ENCODE assay signal across 1 cellular context in the genomic region with DNA sequence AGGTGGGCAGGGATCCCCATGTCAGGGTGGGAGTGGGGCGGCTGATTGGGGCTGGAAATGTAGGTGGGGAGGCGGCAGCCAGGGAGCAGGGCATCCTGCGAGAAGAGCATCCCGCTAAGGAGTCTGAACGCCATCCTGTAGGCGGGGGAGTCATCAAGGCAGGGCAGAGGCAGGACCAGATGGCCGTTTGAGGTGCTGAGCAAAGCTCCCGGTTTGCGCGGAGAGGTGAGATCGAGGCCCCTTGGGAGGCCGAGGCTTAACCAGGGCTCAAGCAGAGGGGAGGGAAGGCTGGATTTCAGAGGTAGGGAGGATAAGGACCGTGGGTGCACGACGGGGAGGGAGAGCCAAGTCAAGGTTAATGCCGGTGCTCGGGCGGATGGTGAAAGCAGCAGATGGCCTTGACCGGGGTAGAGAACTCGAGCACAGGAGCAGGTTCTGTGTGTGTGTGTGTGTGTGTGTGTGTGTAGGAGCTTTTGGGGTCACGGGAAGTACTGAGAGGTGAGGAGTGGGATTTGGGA.
A peak's percentile ranks its signal among the peaks of the same experiment; 100 is the strongest.
TF ChIP-seq lines count a peak whose summit lies in the region.

No MANE protein-coding gene starts in this region.

TF ChIP-seq in HepG2, 621 proteins besides CTCF, POLR2A, EP300 and RAD21 (continued from another document and continues in another):
- TF ChIP-seq HNF4A (CRISPR knock-in tag; IDR thresholded peaks at IDR 0.05) (peak; percentile 20; the same call in 1 of the 2 replicates), ZNF264 (CRISPR knock-in tag; IDR thresholded peaks at IDR 0.05) (no peak), ZNF180 (CRISPR knock-in tag; IDR thresholded peaks at IDR 0.05; ENCODE audit: borderline replicate concordance, low read depth) (no peak), TBX2 (CRISPR knock-in tag; IDR thresholded peaks at IDR 0.05; ENCODE audit: borderline replicate concordance) (0 out of 2 replicates have a peak, but pooled peaks have one; percentile 11), ZNF331 (CRISPR knock-in tag; IDR thresholded peaks at IDR 0.05) (no peak), SP1 (IDR thresholded peaks at IDR 0.05) (no peak), SP1 (CRISPR knock-in tag; IDR thresholded peaks at IDR 0.05) (no peak), NPAS2 (CRISPR knock-in tag; IDR thresholded peaks at IDR 0.05; ENCODE audit: borderline replicate concordance) (no peak), REPIN1 (CRISPR knock-in tag; IDR thresholded peaks at IDR 0.05; ENCODE audit: borderline replicate concordance, low read depth) (peak; percentile 23; the same call in 1 of the 2 replicates), GTF3A (CRISPR knock-in tag; conservative IDR thresholded peaks at IDR 0.05) (no peak), ZNF232 (CRISPR knock-in tag; IDR thresholded peaks at IDR 0.05; ENCODE audit: borderline replicate concordance) (no peak), ZNF205 (CRISPR knock-in tag; IDR thresholded peaks at IDR 0.05) (no peak), ZFP37 (CRISPR knock-in tag; IDR thresholded peaks at IDR 0.05; ENCODE audit: borderline replicate concordance) (no peak), FOXP1 (IDR thresholded peaks at IDR 0.05) (0 out of 2 replicates have a peak, but pooled peaks have one; percentile 42), FOXP1 (CRISPR knock-in tag; IDR thresholded peaks at IDR 0.05) (no peak), SRSF1 (optimal IDR thresholded peaks at IDR 0.05; ENCODE audit: low read depth, low read length) (peak; percentile 34), ZNF335 (CRISPR knock-in tag; IDR thresholded peaks at IDR 0.05) (no peak), BHLHE40 (IDR thresholded peaks at IDR 0.05; ENCODE audit: low read length) (no peak), PHF5A (CRISPR knock-in tag; IDR thresholded peaks at IDR 0.05; ENCODE audit: low read depth, unreplicated experiment) (no peak), ZBTB42 (CRISPR knock-in tag; IDR thresholded peaks at IDR 0.05) (no peak), ZBTB38 (CRISPR knock-in tag; IDR thresholded peaks at IDR 0.05) (peak; percentile 12; the same call in 1 of the 2 replicates), GLI4 (CRISPR knock-in tag; IDR thresholded peaks at IDR 0.05; ENCODE audit: borderline replicate concordance) (no peak)
- TF ChIP-seq, protein P1, sequence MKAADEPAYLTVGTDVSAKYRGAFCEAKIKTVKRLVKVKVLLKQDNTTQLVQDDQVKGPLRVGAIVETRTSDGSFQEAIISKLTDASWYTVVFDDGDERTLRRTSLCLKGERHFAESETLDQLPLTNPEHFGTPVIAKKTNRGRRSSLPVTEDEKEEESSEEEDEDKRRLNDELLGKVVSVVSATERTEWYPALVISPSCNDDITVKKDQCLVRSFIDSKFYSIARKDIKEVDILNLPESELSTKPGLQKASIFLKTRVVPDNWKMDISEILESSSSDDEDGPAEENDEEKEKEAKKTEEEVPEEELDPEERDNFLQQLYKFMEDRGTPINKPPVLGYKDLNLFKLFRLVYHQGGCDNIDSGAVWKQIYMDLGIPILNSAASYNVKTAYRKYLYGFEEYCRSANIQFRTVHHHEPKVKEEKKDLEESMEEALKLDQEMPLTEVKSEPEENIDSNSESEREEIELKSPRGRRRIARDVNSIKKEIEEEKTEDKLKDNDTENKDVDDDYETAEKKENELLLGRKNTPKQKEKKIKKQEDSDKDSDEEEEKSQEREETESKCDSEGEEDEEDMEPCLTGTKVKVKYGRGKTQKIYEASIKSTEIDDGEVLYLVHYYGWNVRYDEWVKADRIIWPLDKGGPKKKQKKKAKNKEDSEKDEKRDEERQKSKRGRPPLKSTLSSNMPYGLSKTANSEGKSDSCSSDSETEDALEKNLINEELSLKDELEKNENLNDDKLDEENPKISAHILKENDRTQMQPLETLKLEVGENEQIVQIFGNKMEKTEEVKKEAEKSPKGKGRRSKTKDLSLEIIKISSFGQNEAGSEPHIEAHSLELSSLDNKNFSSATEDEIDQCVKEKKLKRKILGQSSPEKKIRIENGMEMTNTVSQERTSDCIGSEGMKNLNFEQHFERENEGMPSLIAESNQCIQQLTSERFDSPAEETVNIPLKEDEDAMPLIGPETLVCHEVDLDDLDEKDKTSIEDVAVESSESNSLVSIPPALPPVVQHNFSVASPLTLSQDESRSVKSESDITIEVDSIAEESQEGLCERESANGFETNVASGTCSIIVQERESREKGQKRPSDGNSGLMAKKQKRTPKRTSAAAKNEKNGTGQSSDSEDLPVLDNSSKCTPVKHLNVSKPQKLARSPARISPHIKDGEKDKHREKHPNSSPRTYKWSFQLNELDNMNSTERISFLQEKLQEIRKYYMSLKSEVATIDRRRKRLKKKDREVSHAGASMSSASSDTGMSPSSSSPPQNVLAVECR (CRISPR knock-in tag; IDR thresholded peaks at IDR 0.05; ENCODE audit: borderline replicate concordance): no peak
- TF ChIP-seq, protein P2, sequence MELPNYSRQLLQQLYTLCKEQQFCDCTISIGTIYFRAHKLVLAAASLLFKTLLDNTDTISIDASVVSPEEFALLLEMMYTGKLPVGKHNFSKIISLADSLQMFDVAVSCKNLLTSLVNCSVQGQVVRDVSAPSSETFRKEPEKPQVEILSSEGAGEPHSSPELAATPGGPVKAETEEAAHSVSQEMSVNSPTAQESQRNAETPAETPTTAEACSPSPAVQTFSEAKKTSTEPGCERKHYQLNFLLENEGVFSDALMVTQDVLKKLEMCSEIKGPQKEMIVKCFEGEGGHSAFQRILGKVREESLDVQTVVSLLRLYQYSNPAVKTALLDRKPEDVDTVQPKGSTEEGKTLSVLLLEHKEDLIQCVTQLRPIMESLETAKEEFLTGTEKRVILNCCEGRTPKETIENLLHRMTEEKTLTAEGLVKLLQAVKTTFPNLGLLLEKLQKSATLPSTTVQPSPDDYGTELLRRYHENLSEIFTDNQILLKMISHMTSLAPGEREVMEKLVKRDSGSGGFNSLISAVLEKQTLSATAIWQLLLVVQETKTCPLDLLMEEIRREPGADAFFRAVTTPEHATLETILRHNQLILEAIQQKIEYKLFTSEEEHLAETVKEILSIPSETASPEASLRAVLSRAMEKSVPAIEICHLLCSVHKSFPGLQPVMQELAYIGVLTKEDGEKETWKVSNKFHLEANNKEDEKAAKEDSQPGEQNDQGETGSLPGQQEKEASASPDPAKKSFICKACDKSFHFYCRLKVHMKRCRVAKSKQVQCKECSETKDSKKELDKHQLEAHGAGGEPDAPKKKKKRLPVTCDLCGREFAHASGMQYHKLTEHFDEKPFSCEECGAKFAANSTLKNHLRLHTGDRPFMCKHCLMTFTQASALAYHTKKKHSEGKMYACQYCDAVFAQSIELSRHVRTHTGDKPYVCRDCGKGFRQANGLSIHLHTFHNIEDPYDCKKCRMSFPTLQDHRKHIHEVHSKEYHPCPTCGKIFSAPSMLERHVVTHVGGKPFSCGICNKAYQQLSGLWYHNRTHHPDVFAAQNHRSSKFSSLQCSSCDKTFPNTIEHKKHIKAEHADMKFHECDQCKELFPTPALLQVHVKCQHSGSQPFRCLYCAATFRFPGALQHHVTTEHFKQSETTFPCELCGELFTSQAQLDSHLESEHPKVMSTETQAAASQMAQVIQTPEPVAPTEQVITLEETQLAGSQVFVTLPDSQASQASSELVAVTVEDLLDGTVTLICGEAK (IDR thresholded peaks at IDR 0.05): 0 out of 2 replicates have a peak, but pooled peaks have one; percentile 14
- TF ChIP-seq, protein P2 (CRISPR knock-in tag; IDR thresholded peaks at IDR 0.05): no peak; the same call in 1 of the 2 replicates
- TF ChIP-seq, protein P3, sequence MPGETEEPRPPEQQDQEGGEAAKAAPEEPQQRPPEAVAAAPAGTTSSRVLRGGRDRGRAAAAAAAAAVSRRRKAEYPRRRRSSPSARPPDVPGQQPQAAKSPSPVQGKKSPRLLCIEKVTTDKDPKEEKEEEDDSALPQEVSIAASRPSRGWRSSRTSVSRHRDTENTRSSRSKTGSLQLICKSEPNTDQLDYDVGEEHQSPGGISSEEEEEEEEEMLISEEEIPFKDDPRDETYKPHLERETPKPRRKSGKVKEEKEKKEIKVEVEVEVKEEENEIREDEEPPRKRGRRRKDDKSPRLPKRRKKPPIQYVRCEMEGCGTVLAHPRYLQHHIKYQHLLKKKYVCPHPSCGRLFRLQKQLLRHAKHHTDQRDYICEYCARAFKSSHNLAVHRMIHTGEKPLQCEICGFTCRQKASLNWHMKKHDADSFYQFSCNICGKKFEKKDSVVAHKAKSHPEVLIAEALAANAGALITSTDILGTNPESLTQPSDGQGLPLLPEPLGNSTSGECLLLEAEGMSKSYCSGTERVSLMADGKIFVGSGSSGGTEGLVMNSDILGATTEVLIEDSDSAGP (CRISPR knock-in tag; IDR thresholded peaks at IDR 0.05; ENCODE audit: borderline replicate concordance): peak; percentile 67; the same call in 1 of the 2 replicates
- TF ChIP-seq, protein P4, sequence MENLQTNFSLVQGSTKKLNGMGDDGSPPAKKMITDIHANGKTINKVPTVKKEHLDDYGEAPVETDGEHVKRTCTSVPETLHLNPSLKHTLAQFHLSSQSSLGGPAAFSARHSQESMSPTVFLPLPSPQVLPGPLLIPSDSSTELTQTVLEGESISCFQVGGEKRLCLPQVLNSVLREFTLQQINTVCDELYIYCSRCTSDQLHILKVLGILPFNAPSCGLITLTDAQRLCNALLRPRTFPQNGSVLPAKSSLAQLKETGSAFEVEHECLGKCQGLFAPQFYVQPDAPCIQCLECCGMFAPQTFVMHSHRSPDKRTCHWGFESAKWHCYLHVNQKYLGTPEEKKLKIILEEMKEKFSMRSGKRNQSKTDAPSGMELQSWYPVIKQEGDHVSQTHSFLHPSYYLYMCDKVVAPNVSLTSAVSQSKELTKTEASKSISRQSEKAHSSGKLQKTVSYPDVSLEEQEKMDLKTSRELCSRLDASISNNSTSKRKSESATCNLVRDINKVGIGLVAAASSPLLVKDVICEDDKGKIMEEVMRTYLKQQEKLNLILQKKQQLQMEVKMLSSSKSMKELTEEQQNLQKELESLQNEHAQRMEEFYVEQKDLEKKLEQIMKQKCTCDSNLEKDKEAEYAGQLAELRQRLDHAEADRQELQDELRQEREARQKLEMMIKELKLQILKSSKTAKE (CRISPR knock-in tag; IDR thresholded peaks at IDR 0.05; ENCODE audit: borderline replicate concordance): peak; percentile 65; the same call in 1 of the 2 replicates
- TF ChIP-seq, protein P5, sequence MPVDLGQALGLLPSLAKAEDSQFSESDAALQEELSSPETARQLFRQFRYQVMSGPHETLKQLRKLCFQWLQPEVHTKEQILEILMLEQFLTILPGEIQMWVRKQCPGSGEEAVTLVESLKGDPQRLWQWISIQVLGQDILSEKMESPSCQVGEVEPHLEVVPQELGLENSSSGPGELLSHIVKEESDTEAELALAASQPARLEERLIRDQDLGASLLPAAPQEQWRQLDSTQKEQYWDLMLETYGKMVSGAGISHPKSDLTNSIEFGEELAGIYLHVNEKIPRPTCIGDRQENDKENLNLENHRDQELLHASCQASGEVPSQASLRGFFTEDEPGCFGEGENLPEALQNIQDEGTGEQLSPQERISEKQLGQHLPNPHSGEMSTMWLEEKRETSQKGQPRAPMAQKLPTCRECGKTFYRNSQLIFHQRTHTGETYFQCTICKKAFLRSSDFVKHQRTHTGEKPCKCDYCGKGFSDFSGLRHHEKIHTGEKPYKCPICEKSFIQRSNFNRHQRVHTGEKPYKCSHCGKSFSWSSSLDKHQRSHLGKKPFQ (CRISPR knock-in tag; IDR thresholded peaks at IDR 0.05; ENCODE audit: insufficient replicate concordance): peak; percentile 84
- TF ChIP-seq, protein P6, sequence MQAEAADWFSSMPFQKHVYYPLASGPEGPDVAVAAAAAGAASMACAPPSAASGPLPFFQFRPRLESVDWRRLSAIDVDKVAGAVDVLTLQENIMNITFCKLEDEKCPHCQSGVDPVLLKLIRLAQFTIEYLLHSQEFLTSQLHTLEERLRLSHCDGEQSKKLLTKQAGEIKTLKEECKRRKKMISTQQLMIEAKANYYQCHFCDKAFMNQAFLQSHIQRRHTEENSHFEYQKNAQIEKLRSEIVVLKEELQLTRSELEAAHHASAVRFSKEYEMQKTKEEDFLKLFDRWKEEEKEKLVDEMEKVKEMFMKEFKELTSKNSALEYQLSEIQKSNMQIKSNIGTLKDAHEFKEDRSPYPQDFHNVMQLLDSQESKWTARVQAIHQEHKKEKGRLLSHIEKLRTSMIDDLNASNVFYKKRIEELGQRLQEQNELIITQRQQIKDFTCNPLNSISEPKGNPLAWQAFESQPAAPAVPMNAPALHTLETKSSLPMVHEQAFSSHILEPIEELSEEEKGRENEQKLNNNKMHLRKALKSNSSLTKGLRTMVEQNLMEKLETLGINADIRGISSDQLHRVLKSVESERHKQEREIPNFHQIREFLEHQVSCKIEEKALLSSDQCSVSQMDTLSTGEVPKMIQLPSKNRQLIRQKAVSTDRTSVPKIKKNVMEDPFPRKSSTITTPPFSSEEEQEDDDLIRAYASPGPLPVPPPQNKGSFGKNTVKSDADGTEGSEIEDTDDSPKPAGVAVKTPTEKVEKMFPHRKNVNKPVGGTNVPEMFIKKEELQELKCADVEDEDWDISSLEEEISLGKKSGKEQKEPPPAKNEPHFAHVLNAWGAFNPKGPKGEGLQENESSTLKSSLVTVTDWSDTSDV (CRISPR knock-in tag; IDR thresholded peaks at IDR 0.05): no peak
- TF ChIP-seq, protein P7, sequence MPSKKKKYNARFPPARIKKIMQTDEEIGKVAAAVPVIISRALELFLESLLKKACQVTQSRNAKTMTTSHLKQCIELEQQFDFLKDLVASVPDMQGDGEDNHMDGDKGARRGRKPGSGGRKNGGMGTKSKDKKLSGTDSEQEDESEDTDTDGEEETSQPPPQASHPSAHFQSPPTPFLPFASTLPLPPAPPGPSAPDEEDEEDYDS (CRISPR knock-in tag; IDR thresholded peaks at IDR 0.05): no peak
